ENCODE assay signal across 1 cellular context in genomic region chr19:19083413-19084178, GRCh38.
TF ChIP-seq lines count a peak whose summit lies in the region.

No MANE protein-coding gene starts in this region.

TF ChIP-seq in K562, 482 proteins besides CTCF, POLR2A, EP300 and RAD21:
- TF ChIP-seq POLR2AphosphoS2 (IDR thresholded peaks at IDR 0.05; ENCODE audit: low read length) (no peak), SRSF1 (IDR thresholded peaks at IDR 0.05; ENCODE audit: low read depth, low read length) (no peak), PPARD (CRISPR knock-in tag; IDR thresholded peaks at IDR 0.05) (no peak), POLR2G (IDR thresholded peaks at IDR 0.05; ENCODE audit: low read depth, low read length) (peak; percentile 33; the same call in 1 of the 2 replicates)
- TF ChIP-seq, protein P1, sequence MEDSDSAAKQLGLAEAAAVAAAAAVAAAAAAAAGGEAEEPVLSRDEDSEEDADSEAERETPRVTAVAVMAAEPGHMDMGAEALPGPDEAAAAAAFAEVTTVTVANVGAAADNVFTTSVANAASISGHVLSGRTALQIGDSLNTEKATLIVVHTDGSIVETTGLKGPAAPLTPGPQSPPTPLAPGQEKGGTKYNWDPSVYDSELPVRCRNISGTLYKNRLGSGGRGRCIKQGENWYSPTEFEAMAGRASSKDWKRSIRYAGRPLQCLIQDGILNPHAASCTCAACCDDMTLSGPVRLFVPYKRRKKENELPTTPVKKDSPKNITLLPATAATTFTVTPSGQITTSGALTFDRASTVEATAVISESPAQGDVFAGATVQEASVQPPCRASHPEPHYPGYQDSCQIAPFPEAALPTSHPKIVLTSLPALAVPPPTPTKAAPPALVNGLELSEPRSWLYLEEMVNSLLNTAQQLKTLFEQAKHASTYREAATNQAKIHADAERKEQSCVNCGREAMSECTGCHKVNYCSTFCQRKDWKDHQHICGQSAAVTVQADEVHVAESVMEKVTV (CRISPR knock-in tag; IDR thresholded peaks at IDR 0.05), result no peak
